18 cellular contexts compared by ENCODE assay signal in genomic region chr2:100411841-100412292, GRCh38. TPM values are rescaled to one million over a fixed set of nuclear protein-coding genes. Genes with fewer than 3 reads are reported as not detected.
DNase-seq lines count a peak whose midpoint lies in the region; ATAC-seq and TF ChIP-seq lines count a peak whose summit lies in the region.
"Had no signal": no experiment of that assay in that cellular context is flagged by ENCODE, and none has a peak within 500 bp of the region (broad histone marks: within the 10 kb centered on the region; RNA-seq: fewer than 3 reads in every experiment).

No MANE protein-coding gene starts in this region.

- H3K9me3 Mint-ChIP-seq in GM23338 (no peaks in the 10 kb centered on the region), WTC11 (no peaks in the 10 kb centered on the region), glutamatergic neuron (ENCODE audit: unreplicated experiment) (no peaks in the 10 kb centered on the region), neural progenitor cell (no peaks in the 10 kb centered on the region)
- H3K9me3 Mint-ChIP-seq in activated T-cell treated with anti-CD3 and anti-CD28 coated beads, Interleukin-2, amount 50 U/mL, for 72 hours = no peaks in the 10 kb centered on the region
- H3K9me3 Mint-ChIP-seq: HFFc6 had no signal

- 0 out of 2 replicates have a peak, but pooled peaks cover 3% of the 10 kb centered on the region for H3F3A ChIP-seq in GM23338 (replicated peaks; ENCODE audit: low read depth)
- peaks cover 32% of the 10 kb centered on the region for H3F3A ChIP-seq in neural progenitor cell (ENCODE audit: low read depth)

- no peaks in the 10 kb centered on the region for H3K9me2 ChIP-seq in GM23338 (ENCODE audit: insufficient read depth)

- H3K27me3 ChIP-seq in GM23338 (ENCODE audit: insufficient read depth) = no peaks in the 10 kb centered on the region
- H3K27me3 ChIP-seq in neural progenitor cell = no peaks in the 10 kb centered on the region
- H3K27me3 ChIP-seq: SJSA1 had no signal

- H3K4me2 ChIP-seq in GM23338 (peak overlapping the region; percentile 70), neural progenitor cell (peak overlapping the region; percentile 61)
- H3K4me2 ChIP-seq: PC-9 had no signal

- peak overlapping the region; percentile 91; the same call in 1 of the 2 replicates for H3K27ac ChIP-seq in GM23338 (ENCODE audit: low read depth)
- H3K27ac ChIP-seq in neural progenitor cell = no peak overlapping the region
- H3K27ac ChIP-seq: GM23248, PC-9, SJSA1 had no signal

- TF ChIP-seq CTCF in GM23338 (conservative IDR thresholded peaks at IDR 0.05; ENCODE audit: low read depth in 2 of 2) (no peak), WTC11 (IDR thresholded peaks at IDR 0.05) (no peak), glutamatergic neuron (IDR thresholded peaks at IDR 0.05; ENCODE audit: partially characterized antibody, unreplicated experiment) (no peak), neural progenitor cell (IDR thresholded peaks at IDR 0.05) (no peak)

- no peak overlapping the region for H3K4me3 ChIP-seq in GM23338
- no peak overlapping the region for H3K4me3 ChIP-seq in neural progenitor cell
- H3K4me3 ChIP-seq: GM23248, PC-9, SJSA1 had no signal

- CTCF ChIA-PET in WTC11 (lab: Charles Lee) = interaction anchor here (0.8 to 3.1 kb wide), 7 partner anchors 11 to 151 kb away, joined by 3 to 29 read pairs (median 6); partner anchors contain the start of gene LONRF2

- peak overlapping the region; percentile 94 for H3K27ac Mint-ChIP-seq in GM23338
- peak overlapping the region; percentile 79 for H3K27ac Mint-ChIP-seq in WTC11
- H3K27ac Mint-ChIP-seq in glutamatergic neuron (ENCODE audit: unreplicated experiment) = no peak overlapping the region
- peak overlapping the region; percentile 20 for H3K27ac Mint-ChIP-seq in neural progenitor cell
- no peak overlapping the region for H3K27ac Mint-ChIP-seq in activated T-cell treated with anti-CD3 and anti-CD28 coated beads, Interleukin-2, amount 50 U/mL, for 72 hours
- H3K27ac Mint-ChIP-seq: HFFc6 had no signal

- H3K36me3 Mint-ChIP-seq in GM23338 (ENCODE audit: low read depth) (peaks cover 38% of the 10 kb centered on the region), WTC11 (peaks cover 5% of the 10 kb centered on the region; the same call in 1 of the 2 replicates), glutamatergic neuron (ENCODE audit: unreplicated experiment) (no peaks in the 10 kb centered on the region), neural progenitor cell (peaks cover 6% of the 10 kb centered on the region)
- H3K36me3 Mint-ChIP-seq in activated T-cell treated with anti-CD3 and anti-CD28 coated beads, Interleukin-2, amount 50 U/mL, for 72 hours (ENCODE audit: insufficient read depth in 2 of 2) = peaks cover 0 to under 1% of the 10 kb centered on the region in 2 donors

- DNase-seq in GM23338 (ENCODE audit: low spot score) (peak; percentile 32), WTC11 (ENCODE audit: low spot score) (no peak), glutamatergic neuron (no peak), neural progenitor cell (ENCODE audit: low spot score) (no peak)
- no peak for DNase-seq in stimulated activated CD4-positive, alpha-beta T cell treated with anti-CD3 and anti-CD28 coated beads, Interleukin-2, amount 100 ng/mL, for 24 hours
- DNase-seq in activated CD4-positive, CD25-positive, alpha-beta regulatory T cell (lab: John Stamatoyannopoulos, UW) = no peak
- DNase-seq in activated T-cell treated with anti-CD3 and anti-CD28 coated beads, Interleukin-2, amount 50 U/mL, for 72 hours = no peak
- DNase-seq: C1 segment of cervical spinal cord, DND-41, GM23248, HFFc6, NCI-H1417 treated with DMSO at 0.1 percent for 48 hours, NCI-H2029 treated with DMSO at 0.1 percent for 48 hours, NCI-H510A treated with DMSO at 0.1 percent for 48 hours, NCI-H82, PC-9 had no signal

- peak; percentile 82 for ATAC-seq in GM23338
- peak; percentile 72 for ATAC-seq in WTC11
- no peak for ATAC-seq in activated T-cell treated with anti-CD3 and anti-CD28 coated beads, Interleukin-2, amount 50 U/mL, for 72 hours (replicated peaks in 1 of 2)

- H3K9me3 ChIP-seq in neural progenitor cell (ENCODE audit: low read depth) = no peaks in the 10 kb centered on the region
- H3K9me3 ChIP-seq: SJSA1 had no signal

- H3K4me1 ChIP-seq in GM23338 (ENCODE audit: insufficient read depth) (peaks cover 71% of the 10 kb centered on the region), neural progenitor cell (peaks cover 59% of the 10 kb centered on the region)

- H3K79me2 ChIP-seq in GM23338 (replicated peaks; ENCODE audit: insufficient read depth) = peaks cover 74% of the 10 kb centered on the region
- H3K79me2 ChIP-seq in neural progenitor cell (ENCODE audit: low read depth) = peaks cover 73% of the 10 kb centered on the region

- POLR2A ChIA-PET in WTC11 (lab: Charles Lee) = no interaction called here

- H2AFZ ChIP-seq in GM23338 (no peak overlapping the region), neural progenitor cell (replicated peaks) (no peak overlapping the region)
- H2AFZ ChIP-seq: GM23248, PC-9 had no signal

- H3K36me3 ChIP-seq in GM23338 (ENCODE audit: insufficient read depth) (no peaks in the 10 kb centered on the region), neural progenitor cell (no peaks in the 10 kb centered on the region)

- H4K20me1 ChIP-seq in GM23338 (replicated peaks; ENCODE audit: insufficient read depth) = no peaks in the 10 kb centered on the region; the same call in 1 of the 2 replicates
- peaks cover 59% of the 10 kb centered on the region for H4K20me1 ChIP-seq in neural progenitor cell (ENCODE audit: low read depth)

- H3K4me3 Mint-ChIP-seq in GM23338 = peak overlapping the region; percentile 47
- H3K4me3 Mint-ChIP-seq in WTC11 = peak overlapping the region; percentile 41
- H3K4me3 Mint-ChIP-seq in glutamatergic neuron (ENCODE audit: unreplicated experiment) = peak overlapping the region; percentile 61
- H3K4me3 Mint-ChIP-seq in neural progenitor cell = no peak overlapping the region
- no peak overlapping the region for H3K4me3 Mint-ChIP-seq in activated T-cell treated with anti-CD3 and anti-CD28 coated beads, Interleukin-2, amount 50 U/mL, for 72 hours
- H3K4me3 Mint-ChIP-seq: HFFc6 had no signal

- H3K9ac ChIP-seq in neural progenitor cell = no peak overlapping the region
- H3K9ac ChIP-seq: GM23248 had no signal

- H3K27me3 Mint-ChIP-seq in GM23338 (ENCODE audit: insufficient read depth, low read depth, poor library complexity) (peaks cover 11% of the 10 kb centered on the region), WTC11 (ENCODE audit: low read depth) (no peaks in the 10 kb centered on the region), glutamatergic neuron (ENCODE audit: unreplicated experiment) (no peaks in the 10 kb centered on the region), neural progenitor cell (ENCODE audit: insufficient read depth, low read depth) (peaks cover 2% of the 10 kb centered on the region)
- H3K27me3 Mint-ChIP-seq in activated T-cell treated with anti-CD3 and anti-CD28 coated beads, Interleukin-2, amount 50 U/mL, for 72 hours (ENCODE audit: low read depth) = peaks cover 10% of the 10 kb centered on the region

- H3K4me1 Mint-ChIP-seq in GM23338 (peaks cover 86% of the 10 kb centered on the region), WTC11 (peaks cover 89% of the 10 kb centered on the region), glutamatergic neuron (ENCODE audit: low read depth, unreplicated experiment) (peaks cover 29% of the 10 kb centered on the region), neural progenitor cell (peaks cover 58% of the 10 kb centered on the region)
- H3K4me1 Mint-ChIP-seq in activated T-cell treated with anti-CD3 and anti-CD28 coated beads, Interleukin-2, amount 50 U/mL, for 72 hours (ENCODE audit: low read depth) = peaks cover 17% of the 10 kb centered on the region

TF ChIP-seq in GM23338, 12 proteins besides CTCF, POLR2A, EP300 and RAD21:
- TF ChIP-seq POLR2AphosphoS5 (IDR thresholded peaks at IDR 0.05; ENCODE audit: low read depth) (0 out of 2 replicates have a peak, but pooled peaks have one; percentile 20), CREB1 (CRISPR knock-in tag; IDR thresholded peaks at IDR 0.05; ENCODE audit: low read depth) (peak; percentile 44; the same call in 1 of the 2 replicates), EZH2 (IDR thresholded peaks at IDR 0.05; ENCODE audit: low read depth, unreplicated experiment) (no peak)

RNA-seq across cellular contexts. Expression of gene CHST10, which starts 5.6 kb away (rescaled TPM):
- total RNA-seq in GM23338 (2014; rRNA removed; shearing (Covaris generic)) = 22.2 and 24.5 TPM in 2 replicates
- 7.7 and 9.1 TPM in 2 replicates for polyA plus RNA-seq in GM23338 (2016; fragmentation: Nextera tagmentation; extraction: Ambion mirVana)
- 19.9 to 24.4 TPM (median 21.6 TPM) in 3 replicates for total RNA-seq in WTC11 (2021)
- total RNA-seq in glutamatergic neuron (ENCODE audit: unreplicated experiment) = 25.0 TPM
- total RNA-seq in neural progenitor cell (ENCODE audit: low replicate concordance) = 27.3 and 28.1 TPM in 2 replicates
- 1 to 10 TPM; 7.5 to 7.8 TPM for total RNA-seq in activated T-cell treated with anti-CD3 and anti-CD28 coated beads, Interleukin-2, amount 50 U/mL, for 72 hours
- total RNA-seq: HT-29, PC-9 had no signal

RNA-seq across cellular contexts. Expression of gene NMS, which starts 58.4 kb away (rescaled TPM):
- not detected in 2 replicates for total RNA-seq in GM23338 (2014; rRNA removed; shearing (Covaris generic))
- not detected in 2 replicates for polyA plus RNA-seq in GM23338 (2016; fragmentation: Nextera tagmentation; extraction: Ambion mirVana)
- not detected in 3 replicates for total RNA-seq in WTC11 (2021)
- not detected for total RNA-seq in glutamatergic neuron (ENCODE audit: unreplicated experiment)
- total RNA-seq in neural progenitor cell (ENCODE audit: low replicate concordance) = not detected in 2 replicates
- not detected for total RNA-seq in activated T-cell treated with anti-CD3 and anti-CD28 coated beads, Interleukin-2, amount 50 U/mL, for 72 hours
- total RNA-seq: GM23248, HFFc6, HT-29, PC-9, SJSA1 had no signal
- polyA plus RNA-seq: GM23248 had no signal

Comparison
In these comparisons a context has a peak if more than half of its experiments do, and no peak if none do; other contexts are left out.
1. ATAC-seq: peak in GM23338 (single experiment) and WTC11 (single experiment); none in activated T-cell treated with anti-CD3 and anti-CD28 coated beads, Interleukin-2, amount 50 U/mL, for 72 hours (0 of 2).
2. H3K27ac Mint-ChIP-seq: peak in GM23338 (single experiment), WTC11 (single experiment) and neural progenitor cell (single experiment); none in glutamatergic neuron (single experiment) and activated T-cell treated with anti-CD3 and anti-CD28 coated beads, Interleukin-2, amount 50 U/mL, for 72 hours (single experiment).
3. H3K4me3 Mint-ChIP-seq: peak in GM23338 (single experiment), WTC11 (single experiment) and glutamatergic neuron (single experiment); none in neural progenitor cell (single experiment) and activated T-cell treated with anti-CD3 and anti-CD28 coated beads, Interleukin-2, amount 50 U/mL, for 72 hours (0 of 2).